22 cellular contexts compared by ENCODE assay signal in genomic region chr10:112706580-112706979, GRCh38.
"Had no signal": no experiment of that assay in that cellular context is flagged by ENCODE, and none has a peak within 500 bp of the region (broad histone marks: within the 10 kb centered on the region; RNA-seq: fewer than 3 reads in every experiment).

No MANE protein-coding gene starts in this region.

- H3K4me3 ChIP-seq: coronary artery, left ventricle myocardium inferior, lower lobe of right lung, psoas muscle, right lobe of liver had no signal

- H3K27me3 Mint-ChIP-seq: memory B cell; natural killer cell treated with Interleukin-12 subunit alpha and Interleukin-12 subunit beta and Interleukin-15 and Interleukin-18, amount 100 ng/mL, for 72 hours; stimulated activated naive CD8-positive, alpha-beta T cell treated with anti-CD3 and anti-CD28 coated beads, Interleukin-15, Interleukin-2, amounts not matched to agents 100 ng/mL and 50 ng/mL, for 24 hours; type B pancreatic cell had no signal

- H2AFZ ChIP-seq: parathyroid adenoma had no signal

- ATAC-seq: foreskin keratinocyte; left cardiac atrium; lower lobe of right lung; natural killer cell treated with Interleukin-12 subunit alpha and Interleukin-12 subunit beta and Interleukin-15 and Interleukin-18, amount 100 ng/mL, for 72 hours; psoas muscle; right lobe of liver; stimulated activated effector memory CD8-positive, alpha-beta T cell treated with anti-CD3 and anti-CD28 coated beads, Interleukin-12 subunit alpha, Interleukin-12 subunit beta, amount 100 ng/mL, for 72 hours had no signal

- DNase-seq: effector CD4-positive, alpha-beta T cell; endodermal cell; erythroblast; foreskin keratinocyte; immature natural killer cell; kidney; left cardiac atrium; left ventricle myocardium inferior; lower lobe of right lung; psoas muscle; retina; right lobe of liver; stimulated activated CD4-positive, alpha-beta T cell treated with anti-CD3 and anti-CD28 coated beads, Interleukin-4, amount 100 ng/mL, for 1 hour; stimulated activated CD8-positive, alpha-beta memory T cell treated with anti-CD3 and anti-CD28 coated beads, Interleukin-4, amount 100 ng/mL, for 48 hours had no signal

- H3K79me2 ChIP-seq: parathyroid adenoma had no signal

- H3K4me3 Mint-ChIP-seq: endodermal cell; immature natural killer cell; memory B cell; mesothelial cell of epicardium; natural killer cell treated with Interleukin-12 subunit alpha and Interleukin-12 subunit beta and Interleukin-15 and Interleukin-18, amount 100 ng/mL, for 72 hours; stimulated activated effector memory CD8-positive, alpha-beta T cell treated with anti-CD3 and anti-CD28 coated beads, Interleukin-12 subunit alpha, Interleukin-12 subunit beta, amount 100 ng/mL, for 72 hours; stimulated activated naive CD8-positive, alpha-beta T cell treated with anti-CD3 and anti-CD28 coated beads, Interleukin-15, Interleukin-2, amounts not matched to agents 100 ng/mL and 50 ng/mL, for 24 hours; type B pancreatic cell had no signal

- H3K4me1 Mint-ChIP-seq: memory B cell, mesothelial cell of epicardium had no signal

- H3K9me3 ChIP-seq: left ventricle myocardium inferior, lower lobe of right lung, psoas muscle, right lobe of liver had no signal

- H3K9me3 Mint-ChIP-seq: endodermal cell; immature natural killer cell; memory B cell; mesothelial cell of epicardium; natural killer cell treated with Interleukin-12 subunit alpha and Interleukin-12 subunit beta and Interleukin-15 and Interleukin-18, amount 100 ng/mL, for 72 hours; stimulated activated effector memory CD8-positive, alpha-beta T cell treated with anti-CD3 and anti-CD28 coated beads, Interleukin-12 subunit alpha, Interleukin-12 subunit beta, amount 100 ng/mL, for 72 hours; stimulated activated naive CD8-positive, alpha-beta T cell treated with anti-CD3 and anti-CD28 coated beads, Interleukin-15, Interleukin-2, amounts not matched to agents 100 ng/mL and 50 ng/mL, for 24 hours; type B pancreatic cell had no signal

- H3K36me3 Mint-ChIP-seq: mesothelial cell of epicardium; natural killer cell treated with Interleukin-12 subunit alpha and Interleukin-12 subunit beta and Interleukin-15 and Interleukin-18, amount 100 ng/mL, for 72 hours; stimulated activated effector memory CD8-positive, alpha-beta T cell treated with anti-CD3 and anti-CD28 coated beads, Interleukin-12 subunit alpha, Interleukin-12 subunit beta, amount 100 ng/mL, for 72 hours had no signal

- H3K27ac ChIP-seq: coronary artery, foreskin keratinocyte, left ventricle myocardium inferior, lower lobe of right lung, parathyroid adenoma, psoas muscle, right lobe of liver had no signal

- H3K9ac ChIP-seq: parathyroid adenoma had no signal

- H3K4me1 ChIP-seq: foreskin keratinocyte, left ventricle myocardium inferior, lower lobe of right lung, parathyroid adenoma, psoas muscle, right lobe of liver had no signal

- H3K36me3 ChIP-seq: left ventricle myocardium inferior, lower lobe of right lung, right lobe of liver had no signal

- H3K27ac Mint-ChIP-seq: endodermal cell; immature natural killer cell; memory B cell; mesothelial cell of epicardium; natural killer cell treated with Interleukin-12 subunit alpha and Interleukin-12 subunit beta and Interleukin-15 and Interleukin-18, amount 100 ng/mL, for 72 hours; stimulated activated naive CD8-positive, alpha-beta T cell treated with anti-CD3 and anti-CD28 coated beads, Interleukin-15, Interleukin-2, amounts not matched to agents 100 ng/mL and 50 ng/mL, for 24 hours; type B pancreatic cell had no signal

- H3K27me3 ChIP-seq: foreskin keratinocyte, right lobe of liver had no signal
